ENCODE assay signal across 21 cellular contexts in the genomic region with DNA sequence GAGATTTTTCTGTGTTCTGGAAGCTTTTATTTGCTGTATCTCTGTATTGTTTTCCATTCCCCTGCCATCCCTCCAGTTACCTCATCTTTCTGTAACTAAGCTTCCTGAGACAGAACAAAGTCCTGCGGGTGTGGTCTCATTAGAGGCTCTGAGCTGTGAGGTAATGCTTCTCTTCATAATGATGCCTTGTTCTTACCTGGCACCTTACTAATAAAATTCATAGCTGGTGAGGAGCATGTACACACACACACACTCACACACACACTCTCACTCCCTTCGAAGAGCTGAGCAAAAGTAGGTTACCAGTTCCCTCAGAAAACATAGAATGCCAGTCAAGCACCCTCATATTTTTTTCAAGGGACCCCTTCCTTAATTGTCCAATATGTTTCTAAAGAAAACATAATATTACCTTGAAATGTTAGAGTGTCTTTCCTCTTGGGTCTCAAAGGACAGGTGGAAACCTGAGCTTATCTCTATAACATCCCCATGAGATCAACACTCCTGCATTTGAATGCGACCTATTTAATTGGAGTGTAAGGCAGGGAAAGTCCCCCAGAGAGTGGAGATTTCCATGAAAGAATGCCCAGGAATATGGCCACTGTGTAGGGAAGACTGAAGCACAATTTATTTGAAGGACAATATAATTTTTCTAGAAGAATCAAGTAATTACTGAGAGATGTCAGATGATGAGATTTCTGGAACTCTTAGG.
DNase-seq lines count a peak whose midpoint lies in the region; ATAC-seq and TF ChIP-seq lines count a peak whose summit lies in the region.
"Had no signal": no experiment of that assay in that cellular context is flagged by ENCODE, and none has a peak within 500 bp of the region (broad histone marks: within the 10 kb centered on the region; RNA-seq: fewer than 3 reads in every experiment).

No MANE protein-coding gene starts in this region.

- H3K36me3 Mint-ChIP-seq in Calu3 (ENCODE audit: insufficient read depth, unreplicated experiment) = peaks cover 8% of the 10 kb centered on the region
- H3K36me3 Mint-ChIP-seq in naive thymus-derived CD8-positive, alpha-beta T cell = peaks cover 0 to 9% (median 0%) of the 10 kb centered on the region in 3 donors
- H3K36me3 Mint-ChIP-seq: brain, IgD-negative memory B cell had no signal

- CTCF ChIA-PET in Calu3 (lab: Charles Lee) = interaction anchor here (0.6 to 1.9 kb wide), 10 partner anchors 8 to 336 kb away, joined by 3 to 14 read pairs (median 4); no protein-coding TSS in a partner anchor

- H3K9ac ChIP-seq in colonic mucosa (ENCODE audit: low read depth in 2 of 2, low read length in 2 of 2) = peak overlapping the region in 1 of 2 donors; percentile 51

- H3K27ac ChIP-seq in colonic mucosa = peak overlapping the region; percentile 77
- H3K27ac ChIP-seq in effector memory CD4-positive, alpha-beta T cell (ENCODE audit: insufficient read depth, low read length, poor library complexity, severe bottlenecking) = no peak overlapping the region
- H3K27ac ChIP-seq: WERI-Rb-1 had no signal

- intact Hi-C loops in Calu3 (cut with micrococcal nuclease; ENCODE audit: unreplicated experiment) (loop anchor here (2.0 to 10.0 kb wide), 3 partner anchors 34 to 342 kb away; no protein-coding TSS in a partner anchor), colonic mucosa (cut with DNase I) (no loop called here)

- peak; percentile 49 to 70 for ATAC-seq in naive thymus-derived CD8-positive, alpha-beta T cell
- ATAC-seq in HG03280 (IDR thresholded peaks at IDR 0.05; ENCODE audit: unreplicated experiment) = no peak
- no peak for ATAC-seq in HG02588 (IDR thresholded peaks at IDR 0.05; ENCODE audit: unreplicated experiment)

- no peak overlapping the region for H3K4me3 ChIP-seq in colonic mucosa
- no peak overlapping the region for H3K4me3 ChIP-seq in effector memory CD4-positive, alpha-beta T cell (ENCODE audit: insufficient read depth, low read depth, low read length, poor library complexity, severe bottlenecking)

- H3K4me3 Mint-ChIP-seq in Calu3 (ENCODE audit: low read depth, unreplicated experiment) = peak overlapping the region; percentile 50
- H3K4me3 Mint-ChIP-seq in naive thymus-derived CD8-positive, alpha-beta T cell = peak overlapping the region in 1 of 10 donors; percentile 5
- H3K4me3 Mint-ChIP-seq: activated CD4-positive, alpha-beta memory T cell treated with anti-CD3 and anti-CD28 coated beads for 36 hours; activated naive CD8-positive, alpha-beta T cell treated with anti-CD3 and anti-CD28 coated beads for 36 hours; brain; IgD-negative memory B cell had no signal

- peak overlapping the region; percentile 96 for H3K27ac Mint-ChIP-seq in Calu3 (ENCODE audit: unreplicated experiment)
- H3K27ac Mint-ChIP-seq in naive thymus-derived CD8-positive, alpha-beta T cell = peak overlapping the region in 7 of 10 donors; percentile 2 to 85 (median 50)
- H3K27ac Mint-ChIP-seq: activated CD4-positive, alpha-beta memory T cell treated with anti-CD3 and anti-CD28 coated beads for 36 hours; activated naive CD8-positive, alpha-beta T cell treated with anti-CD3 and anti-CD28 coated beads for 36 hours; IgD-negative memory B cell had no signal

- peaks cover 7% of the 10 kb centered on the region for H3K4me1 ChIP-seq in colonic mucosa
- no peaks in the 10 kb centered on the region for H3K4me1 ChIP-seq in effector memory CD4-positive, alpha-beta T cell (ENCODE audit: control insufficient read depth, insufficient read depth, low read length, poor library complexity, severe bottlenecking)

- BruUV-seq in Calu3 (replicated peaks; lab: Mats Ljungman, UMichigan) = TSS peak; percentile 83

- peaks cover 59% of the 10 kb centered on the region for H3K4me1 Mint-ChIP-seq in Calu3 (ENCODE audit: low read depth, unreplicated experiment)
- peaks cover 17 to 33% (median 33%) of the 10 kb centered on the region in 4 donors for H3K4me1 Mint-ChIP-seq in naive thymus-derived CD8-positive, alpha-beta T cell
- H3K4me1 Mint-ChIP-seq: IgD-negative memory B cell had no signal

- no peaks in the 10 kb centered on the region for H3K9me3 ChIP-seq in colonic mucosa
- no peaks in the 10 kb centered on the region for H3K9me3 ChIP-seq in effector memory CD4-positive, alpha-beta T cell (ENCODE audit: control insufficient read depth, low read length)

- in situ Hi-C loops in GM13976 (cut with MboI; ENCODE audit: low sequenced_read_pairs, unreplicated experiment) = loop anchor here (25.0 kb wide), 1 partner anchor 379 kb away; no protein-coding TSS in a partner anchor

- no peaks in the 10 kb centered on the region for H3K27me3 Mint-ChIP-seq in Calu3 (ENCODE audit: unreplicated experiment)
- H3K27me3 Mint-ChIP-seq in naive thymus-derived CD8-positive, alpha-beta T cell = no peaks in the 10 kb centered on the region
- H3K27me3 Mint-ChIP-seq: activated CD4-positive, alpha-beta memory T cell treated with anti-CD3 and anti-CD28 coated beads for 36 hours; activated naive CD8-positive, alpha-beta T cell treated with anti-CD3 and anti-CD28 coated beads for 36 hours had no signal

- H3K27me3 ChIP-seq in colonic mucosa = no peaks in the 10 kb centered on the region
- H3K27me3 ChIP-seq in effector memory CD4-positive, alpha-beta T cell (replicated peaks; ENCODE audit: control insufficient read depth, insufficient read depth, low read length, poor library complexity, severe bottlenecking) = no peaks in the 10 kb centered on the region

- POLR2A ChIA-PET in naive thymus-derived CD8-positive, alpha-beta T cell (lab: Charles Lee) = interaction anchor here (0.7 to 1.0 kb wide), 2 partner anchors 18 to 163 kb away, joined by 3 to 6 read pairs; no protein-coding TSS in a partner anchor

- no peak for TF ChIP-seq CTCF in Calu3 (IDR thresholded peaks at IDR 0.05; ENCODE audit: unreplicated experiment)
- TF ChIP-seq CTCF in colonic mucosa (IDR thresholded peaks at IDR 0.05) = no peak
- TF ChIP-seq CTCF in GM13976 (IDR thresholded peaks at IDR 0.05; ENCODE audit: borderline replicate concordance, control extremely low read depth, extremely low read depth, insufficient read depth, missing control alignments) = no peak

- DNase-seq in Calu3 (peak; percentile 77), NCI-H1436 (lab: John Stamatoyannopoulos, UW) (peak; percentile 32), colonic mucosa (peak; percentile 81), GM13976 (ENCODE audit: low spot score) (no peak)
- no peak for DNase-seq in naive thymus-derived CD8-positive, alpha-beta T cell
- no peak for DNase-seq in effector memory CD4-positive, alpha-beta T cell
- DNase-seq: activated CD4-positive, alpha-beta memory T cell treated with anti-CD3 and anti-CD28 coated beads for 36 hours; activated naive CD8-positive, alpha-beta T cell treated with anti-CD3 and anti-CD28 coated beads for 36 hours; activated T-cell treated with anti-CD3 and anti-CD28 coated beads, Interleukin-2, amount 50 U/mL, for 48 hours; dermis blood vessel endothelial cell; GDM1; head of caudate nucleus; mesendoderm; occipital lobe; stimulated activated CD4-positive, alpha-beta T cell treated with anti-CD3 and anti-CD28 coated beads, Interleukin-4, amount 100 ng/mL, for 4 hours; stimulated activated CD8-positive, alpha-beta memory T cell treated with anti-CD3 and anti-CD28 coated beads, Interleukin-4, amount 100 ng/mL, for 48 hours; WERI-Rb-1 had no signal

- peaks cover 6% of the 10 kb centered on the region for H3K9me3 Mint-ChIP-seq in Calu3 (ENCODE audit: low read depth, unreplicated experiment)
- peaks cover 0 to 14% (median 7%) of the 10 kb centered on the region in 9 donors for H3K9me3 Mint-ChIP-seq in naive thymus-derived CD8-positive, alpha-beta T cell

- no peaks in the 10 kb centered on the region for H3K36me3 ChIP-seq in colonic mucosa
- no peaks in the 10 kb centered on the region for H3K36me3 ChIP-seq in effector memory CD4-positive, alpha-beta T cell (ENCODE audit: control insufficient read depth, insufficient read depth, low read length)
- H3K36me3 ChIP-seq: WERI-Rb-1 had no signal

Comparison
In these comparisons a context has a peak if more than half of its experiments do, and no peak if none do; other contexts are left out.
1. DNase-seq: peak in Calu3 (single experiment), NCI-H1436 (single experiment) and colonic mucosa (single experiment); none in naive thymus-derived CD8-positive, alpha-beta T cell (0 of 10), effector memory CD4-positive, alpha-beta T cell (0 of 3) and GM13976 (single experiment).
2. ATAC-seq: peak in naive thymus-derived CD8-positive, alpha-beta T cell (2 of 2); none in HG03280 (single experiment) and HG02588 (single experiment).